ENCODE assay signal across 10 cellular contexts in genomic region chr4:107734120-107734519, GRCh38. TPM values are rescaled to one million over a fixed set of nuclear protein-coding genes. Genes with fewer than 3 reads are reported as not detected.
DNase-seq lines count a peak whose midpoint lies in the region; ATAC-seq and TF ChIP-seq lines count a peak whose summit lies in the region.
"Had no signal": no experiment of that assay in that cellular context is flagged by ENCODE, and none has a peak within 500 bp of the region (broad histone marks: within the 10 kb centered on the region; RNA-seq: fewer than 3 reads in every experiment).

No MANE protein-coding gene starts in this region.

- H3K27ac Mint-ChIP-seq in WTC11, result no peak overlapping the region
- H3K27ac Mint-ChIP-seq in neural crest cell (ENCODE audit: unreplicated experiment), result no peak overlapping the region

- no peak for TF ChIP-seq POLR2A in GM18505 (IDR thresholded peaks at IDR 0.05; ENCODE audit: borderline replicate concordance, extremely low read depth, insufficient read depth, insufficient read length)

- TF ChIP-seq CTCF in WTC11 (IDR thresholded peaks at IDR 0.05), result no peak
- TF ChIP-seq CTCF in neural crest cell (conservative IDR thresholded peaks at IDR 0.05), result peak; percentile 46

- H3K4me1 Mint-ChIP-seq in WTC11 (peaks cover 21% of the 10 kb centered on the region), neural crest cell (no peaks in the 10 kb centered on the region)

- ATAC-seq in HG03280 (IDR thresholded peaks at IDR 0.05; ENCODE audit: unreplicated experiment) (peak; percentile 42), WTC11 (peak; percentile 84), GM21515 (IDR thresholded peaks at IDR 0.05; ENCODE audit: unreplicated experiment) (no peak), GM18505 (IDR thresholded peaks at IDR 0.05; ENCODE audit: unreplicated experiment) (no peak)

- peak; percentile 41 for DNase-seq in NCI-H82 (lab: John Stamatoyannopoulos, UW)
- no peak for DNase-seq in NCI-H82 treated with DMSO at 0.1 percent for 48 hours (lab: John Stamatoyannopoulos, UW; ENCODE audit: unreplicated experiment)
- DNase-seq in WTC11 (ENCODE audit: low spot score), result peak; percentile 38
- DNase-seq in neural crest cell (ENCODE audit: low read depth, low spot score), result no peak
- no peak for DNase-seq in activated CD4-positive, CD25-positive, alpha-beta regulatory T cell treated with anti-CD3 and anti-CD28 coated beads, Interleukin-2, amount 50 U/mL, for 72 hours
- DNase-seq: activated CD8-positive, alpha-beta memory T cell treated with anti-CD3 and anti-CD28 coated beads, Interleukin-2, amount 50 U/mL, for 48 hours; NCI-H510A treated with DMSO at 0.1 percent for 48 hours had no signal

- CTCF ChIA-PET in WTC11 (lab: Charles Lee), result interaction anchor here (1.0 to 1.9 kb wide), 3 partner anchors 13 to 209 kb away, joined by 3 to 9 read pairs (median 4); partner anchors contain the start of gene PAPSS1

- POLR2A ChIA-PET in WTC11 (lab: Charles Lee), result interaction anchor here (1.4 kb wide), 1 partner anchor 14 kb away, joined by 3 read pairs; the partner anchor contains the start of gene PAPSS1

- H3K27me3 Mint-ChIP-seq in WTC11 (ENCODE audit: low read depth), result peaks cover 51% of the 10 kb centered on the region
- H3K27me3 Mint-ChIP-seq in neural crest cell (ENCODE audit: low read depth), result no peaks in the 10 kb centered on the region

- no peak overlapping the region for H3K4me3 Mint-ChIP-seq in WTC11
- H3K4me3 Mint-ChIP-seq in neural crest cell, result no peak overlapping the region

- H3K36me3 Mint-ChIP-seq in WTC11 (no peaks in the 10 kb centered on the region), neural crest cell (ENCODE audit: low read depth) (no peaks in the 10 kb centered on the region)

- H3K9me3 Mint-ChIP-seq in WTC11 (no peaks in the 10 kb centered on the region), neural crest cell (no peaks in the 10 kb centered on the region)

TF ChIP-seq in WTC11, 78 proteins besides CTCF, POLR2A, EP300 and RAD21 (continues in another document):
- TF ChIP-seq CREB1 (CRISPR knock-in tag; IDR thresholded peaks at IDR 0.05), result no peak
- no peak for TF ChIP-seq RORB (CRISPR knock-in tag; IDR thresholded peaks at IDR 0.05)
- no peak for TF ChIP-seq GRHL2 (CRISPR knock-in tag; IDR thresholded peaks at IDR 0.05; ENCODE audit: insufficient replicate concordance, severe bottlenecking)
- no peak for TF ChIP-seq AFF4 (CRISPR knock-in tag; IDR thresholded peaks at IDR 0.05; ENCODE audit: borderline replicate concordance)
- no peak for TF ChIP-seq ZNF232 (CRISPR knock-in tag; IDR thresholded peaks at IDR 0.05)
- no peak for TF ChIP-seq MXD4 (CRISPR knock-in tag; IDR thresholded peaks at IDR 0.05; ENCODE audit: borderline replicate concordance)
- TF ChIP-seq ETV6 (CRISPR knock-in tag; IDR thresholded peaks at IDR 0.05), result no peak
- TF ChIP-seq AR (CRISPR knock-in tag; IDR thresholded peaks at IDR 0.05), result no peak
- no peak for TF ChIP-seq FOXP1 (CRISPR knock-in tag; IDR thresholded peaks at IDR 0.05; ENCODE audit: borderline replicate concordance)
- no peak for TF ChIP-seq HMGA2 (CRISPR knock-in tag; IDR thresholded peaks at IDR 0.05)
- TF ChIP-seq SOX15 (CRISPR knock-in tag; IDR thresholded peaks at IDR 0.05), result no peak
- no peak for TF ChIP-seq GABPB1 (CRISPR knock-in tag; IDR thresholded peaks at IDR 0.05)
- no peak for TF ChIP-seq FOXK1 (CRISPR knock-in tag; IDR thresholded peaks at IDR 0.05)
- TF ChIP-seq MAX (CRISPR knock-in tag; IDR thresholded peaks at IDR 0.05), result no peak
- no peak for TF ChIP-seq NR3C1 (CRISPR knock-in tag; conservative IDR thresholded peaks at IDR 0.05; ENCODE audit: low read depth)
- TF ChIP-seq USF2 (CRISPR knock-in tag; IDR thresholded peaks at IDR 0.05), result no peak
- TF ChIP-seq ARID4B (CRISPR knock-in tag; IDR thresholded peaks at IDR 0.05; ENCODE audit: borderline replicate concordance), result no peak

RNA-seq across cellular contexts. Expression of gene PAPSS1, which starts 14.1 kb away (rescaled TPM):
- 62.9 to 78.1 TPM (median 74.4 TPM) in 3 replicates for total RNA-seq in WTC11 (2021)
- 74.7 and 78.6 TPM in 2 replicates for total RNA-seq in neural crest cell

Comparison
In these comparisons a context has a peak if more than half of its experiments do, and no peak if none do; other contexts are left out.
1. DNase-seq: peak in NCI-H82 (single experiment) and WTC11 (single experiment); none in NCI-H82 treated with DMSO at 0.1 percent for 48 hours (single experiment), neural crest cell (single experiment) and activated CD4-positive, CD25-positive, alpha-beta regulatory T cell treated with anti-CD3 and anti-CD28 coated beads, Interleukin-2, amount 50 U/mL, for 72 hours (single experiment).
2. ATAC-seq: peak in HG03280 (single experiment) and WTC11 (single experiment); none in GM21515 (single experiment) and GM18505 (single experiment).